ENCODE assay signal across 8 cellular contexts in the genomic region with DNA sequence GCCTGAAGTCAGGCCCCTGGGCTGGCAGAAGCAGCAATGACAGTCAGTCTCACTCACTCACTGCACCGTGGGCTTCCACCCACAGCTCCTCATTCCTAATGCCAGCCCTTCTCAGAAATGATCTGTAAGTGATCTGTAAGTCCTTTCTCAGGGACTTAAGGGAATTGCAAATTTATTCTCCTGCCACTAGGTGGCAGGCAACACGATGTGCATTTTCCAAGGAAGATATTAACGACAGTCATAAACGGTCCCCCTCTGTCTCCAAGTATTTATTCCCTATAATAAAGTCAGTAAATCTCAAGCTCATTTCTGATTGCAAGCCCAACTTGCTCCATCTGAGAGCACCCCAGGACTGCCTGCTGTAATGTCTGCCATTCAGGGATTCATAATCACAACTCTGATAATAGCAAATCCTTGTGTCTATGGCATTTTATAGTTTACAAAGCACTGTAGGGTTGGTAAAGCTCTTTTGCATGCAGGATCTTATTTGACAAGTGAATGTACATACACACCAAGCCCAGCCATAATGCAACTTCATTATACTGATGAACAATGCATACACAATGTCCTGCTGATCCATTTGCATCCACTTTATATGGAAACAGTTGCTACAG.
DNase-seq lines count a peak whose midpoint lies in the region; ATAC-seq, FAIRE-seq and TF ChIP-seq lines count a peak whose summit lies in the region.

No MANE protein-coding gene starts in this region.

- DNase-seq in AG08396 (ENCODE audit: low spot score) (peak; percentile 54), GM12864 (ENCODE audit: low read depth) (peak; percentile 8), NCI-H2081 (lab: John Stamatoyannopoulos, UW) (peak; percentile 66 to 78), adipocyte (ENCODE audit: low read depth) (peak; percentile 78), iris pigment epithelial cell (ENCODE audit: low read depth) (peak; percentile 62), urothelium cell line (ENCODE audit: low spot score) (peak; percentile 60)
- no peak for DNase-seq in activated naive CD4-positive, alpha-beta T cell treated with Interleukin-2 at 50 U/mL for 16 hours

- no peak for ATAC-seq in HG03571 (IDR thresholded peaks at IDR 0.05; ENCODE audit: unreplicated experiment)

- H3K27me3 ChIP-seq in adipocyte (replicated peaks; ENCODE audit: control insufficient read depth, insufficient read depth, low read length) = peaks cover 19% of the 10 kb centered on the region

- no peaks in the 10 kb centered on the region for H3K36me3 ChIP-seq in adipocyte (ENCODE audit: control insufficient read depth, insufficient read depth, low read length, severe bottlenecking)

- H3K4me1 ChIP-seq in adipocyte (ENCODE audit: control insufficient read depth, insufficient read depth, low read length) = peaks cover 7% of the 10 kb centered on the region

- H3K9me3 ChIP-seq in adipocyte (ENCODE audit: control insufficient read depth, low read length) = peaks cover 3% of the 10 kb centered on the region

- H3K9ac ChIP-seq in adipocyte (ENCODE audit: low read length) = no peak overlapping the region

- H3K4me3 ChIP-seq in GM12864 (ENCODE audit: low read depth, low read length) = no peak overlapping the region
- no peak overlapping the region for H3K4me3 ChIP-seq in adipocyte (ENCODE audit: low read length)

- no peak for FAIRE-seq in urothelium cell line (lab: Jason Lieb, UNC)

- TF ChIP-seq CTCF in GM12864 (IDR thresholded peaks at IDR 0.05; ENCODE audit: low read depth, low read length, missing control alignments) = peak; percentile 75
